20 cellular contexts compared by ENCODE assay signal in the genomic region with DNA sequence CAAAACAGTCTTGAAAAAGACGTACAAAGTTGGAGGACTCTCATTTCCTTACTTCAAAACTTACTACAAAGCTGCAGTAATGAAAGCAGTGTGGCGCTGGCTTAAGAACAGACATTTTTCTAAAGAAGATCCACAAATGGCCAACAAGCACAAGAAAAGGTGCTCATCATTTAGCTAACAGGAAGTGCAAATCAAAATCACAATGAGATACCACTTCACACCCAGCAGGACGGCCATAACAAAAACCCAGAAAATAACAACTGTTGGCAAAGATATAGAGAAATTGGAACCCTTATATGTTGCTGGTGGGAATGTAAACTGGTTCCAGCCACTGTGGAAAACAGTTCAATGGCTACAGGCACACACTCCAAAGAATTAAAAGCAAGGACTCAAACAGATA. TPM values are rescaled to one million over a fixed set of nuclear protein-coding genes. Genes with fewer than 3 reads are reported as not detected.
DNase-seq lines count a peak whose midpoint lies in the region; ATAC-seq, FAIRE-seq and TF ChIP-seq lines count a peak whose summit lies in the region.
"Had no signal": no experiment of that assay in that cellular context is flagged by ENCODE, and none has a peak within 500 bp of the region (broad histone marks: within the 10 kb centered on the region; RNA-seq: fewer than 3 reads in every experiment).

No MANE protein-coding gene starts in this region.

- FAIRE-seq in A549 (lab: Jason Lieb, UNC), result peak; percentile 54

- H2BK15ac ChIP-seq in H9 (ENCODE audit: low read depth, low read length), result no peak overlapping the region

- no peak overlapping the region for H2BK120ac ChIP-seq in H9 (ENCODE audit: low read depth, low read length, poor library complexity, severe bottlenecking)

- H3K9me3 ChIP-seq in A549 (no peaks in the 10 kb centered on the region), H9 (ENCODE audit: control insufficient read depth, low read depth, low read length) (peaks cover 4% of the 10 kb centered on the region), left lung (no peaks in the 10 kb centered on the region), heart right ventricle (no peaks in the 10 kb centered on the region)
- H3K9me3 ChIP-seq in naive thymus-derived CD4-positive, alpha-beta T cell (ENCODE audit: control insufficient read depth in 2 of 3, low read length in 3 of 3), result no peaks in the 10 kb centered on the region
- H3K9me3 ChIP-seq: Caco-2, HAP-1 had no signal

- H3K27ac ChIP-seq in A549, result no peak overlapping the region
- peak overlapping the region; percentile 82 for H3K27ac ChIP-seq in H9 (ENCODE audit: insufficient read length, low read depth, low read length)
- no peak overlapping the region for H3K27ac ChIP-seq in naive thymus-derived CD4-positive, alpha-beta T cell (ENCODE audit: low read depth, low read length)
- no peak overlapping the region for H3K27ac ChIP-seq in left lung
- no peak overlapping the region for H3K27ac ChIP-seq in heart right ventricle

- no peak overlapping the region for H3K14ac ChIP-seq in H9 (ENCODE audit: insufficient read depth, low read length)

- 0 out of 3 replicates have a peak, but pooled peaks cover 8% of the 10 kb centered on the region for H3K4me1 ChIP-seq in A549
- peaks cover 3% of the 10 kb centered on the region; the same call in 1 of the 2 replicates for H3K4me1 ChIP-seq in H9 (ENCODE audit: insufficient read depth, low read length)
- H3K4me1 ChIP-seq in naive thymus-derived CD4-positive, alpha-beta T cell (ENCODE audit: control insufficient read depth in 2 of 2, insufficient read depth in 2 of 2, low read length in 2 of 2), result peaks cover 7 to 10% of the 10 kb centered on the region in 2 donors
- peaks cover 7 to 8% of the 10 kb centered on the region in 2 donors for H3K4me1 ChIP-seq in left lung
- H3K4me1 ChIP-seq in heart right ventricle, result peaks cover 0 to 16% (median 0%) of the 10 kb centered on the region in 9 donors
- H3K4me1 ChIP-seq: Caco-2, HAP-1 had no signal

- TF ChIP-seq POLR2A in A549 (IDR thresholded peaks at IDR 0.05; ENCODE audit: low read length), result no peak

- no peak overlapping the region for H2BK12ac ChIP-seq in H9 (ENCODE audit: insufficient read length, low read depth, low read length)

- H3K4me3 ChIP-seq in A549 (no peak overlapping the region), left lung (no peak overlapping the region), heart right ventricle (no peak overlapping the region)
- H3K4me3 ChIP-seq in naive thymus-derived CD4-positive, alpha-beta T cell (ENCODE audit: low read length), result no peak overlapping the region
- H3K4me3 ChIP-seq: HAP-1 had no signal

- H4K5ac ChIP-seq in H9 (ENCODE audit: insufficient read length, low read depth, low read length), result no peak overlapping the region

- H2AK5ac ChIP-seq in H9 (ENCODE audit: insufficient read length, low read length), result no peak overlapping the region

- DNase-seq in A549 (ENCODE audit: low read depth in 1 of 2, low spot score in 1 of 2) (no peak), H9 (no peak), left lung (no peak), heart right ventricle (no peak), Calu3 (no peak)
- DNase-seq in central memory CD8-positive, alpha-beta T cell (ENCODE audit: low spot score in 2 of 2), result no peak
- peak in 1 of 9 donors; percentile 21 for DNase-seq in naive thymus-derived CD4-positive, alpha-beta T cell
- DNase-seq: C1 segment of cervical spinal cord, Caco-2, EL, NCI-H1105 treated with DMSO at 0.1 percent for 48 hours, NCI-H187, NCI-H226, NCI-H524 treated with DMSO at 0.1 percent for 48 hours, OCI-M1, RPMI8226 had no signal

- H3K56ac ChIP-seq in H9 (ENCODE audit: insufficient read length, low read depth, low read length), result no peak overlapping the region

- no peak overlapping the region for H2AFZ ChIP-seq in H9 (ENCODE audit: low read length)

- H3K36me3 ChIP-seq in naive thymus-derived CD4-positive, alpha-beta T cell (ENCODE audit: control insufficient read depth in 2 of 3, insufficient read depth in 3 of 3, low read length in 3 of 3), result no peaks in the 10 kb centered on the region
- H3K36me3 ChIP-seq in left lung (no peaks in the 10 kb centered on the region), heart right ventricle (no peaks in the 10 kb centered on the region)
- H3K36me3 ChIP-seq: HAP-1 had no signal

- H3T11ph ChIP-seq in H9 (ENCODE audit: low read length), result no peak overlapping the region

- H3K23me2 ChIP-seq in H9 (ENCODE audit: insufficient read length, low read depth, low read length, poor library complexity, severe bottlenecking), result peaks cover 5% of the 10 kb centered on the region

- peaks cover 27 to 36% of the 10 kb centered on the region in 2 experiments for H3K4me1 Mint-ChIP-seq in H9
- peaks cover 24% of the 10 kb centered on the region for H3K4me1 Mint-ChIP-seq in central memory CD8-positive, alpha-beta T cell
- H3K4me1 Mint-ChIP-seq in naive thymus-derived CD4-positive, alpha-beta T cell, result peaks cover 13 to 50% (median 32%) of the 10 kb centered on the region in 7 donors
- H3K4me1 Mint-ChIP-seq in Calu3 (ENCODE audit: low read depth, unreplicated experiment), result no peaks in the 10 kb centered on the region

- H4K20me1 ChIP-seq in H9 (ENCODE audit: control insufficient read depth, insufficient read depth, insufficient read length), result no peaks in the 10 kb centered on the region

- no peak for TF ChIP-seq EP300 in A549 (IDR thresholded peaks at IDR 0.05)

- TF ChIP-seq CTCF in A549 (IDR thresholded peaks at IDR 0.05), result no peak
- TF ChIP-seq CTCF in H9 (conservative IDR thresholded peaks at IDR 0.05), result no peak
- TF ChIP-seq CTCF in left lung (IDR thresholded peaks at IDR 0.05), result no peak
- no peak for TF ChIP-seq CTCF in heart right ventricle (IDR thresholded peaks at IDR 0.05)
- TF ChIP-seq CTCF in Calu3 (IDR thresholded peaks at IDR 0.05; ENCODE audit: unreplicated experiment), result no peak

- ATAC-seq in A549, result no peak
- ATAC-seq in central memory CD8-positive, alpha-beta T cell (replicated peaks; ENCODE audit: extremely low read depth, poor library complexity, severe bottlenecking), result no peak
- ATAC-seq in naive thymus-derived CD4-positive, alpha-beta T cell, result no peak
- ATAC-seq in left lung, result no peak
- no peak for ATAC-seq in heart right ventricle
- ATAC-seq in HG03442 (IDR thresholded peaks at IDR 0.05; ENCODE audit: unreplicated experiment), result no peak

- no peak overlapping the region for H3K4me2 ChIP-seq in A549
- H3K4me2 ChIP-seq in H9 (ENCODE audit: insufficient read depth, insufficient read length, low read length), result peak overlapping the region; percentile 64

- H3K4me3 Mint-ChIP-seq in H9, result peak overlapping the region; percentile 39 to 80; a peak in 4 of 5 replicates
- peak overlapping the region; percentile 44 for H3K4me3 Mint-ChIP-seq in central memory CD8-positive, alpha-beta T cell
- peak overlapping the region in 7 of 10 donors; percentile 0 to 41 (median 27) for H3K4me3 Mint-ChIP-seq in naive thymus-derived CD4-positive, alpha-beta T cell
- H3K4me3 Mint-ChIP-seq in Calu3 (ENCODE audit: low read depth, unreplicated experiment), result no peak overlapping the region

- H2BK20ac ChIP-seq in H9 (ENCODE audit: low read depth, low read length, poor library complexity, severe bottlenecking), result no peak overlapping the region

- no peak for TF ChIP-seq RAD21 in A549 (conservative IDR thresholded peaks at IDR 0.05 in 1 of 2, IDR thresholded peaks at IDR 0.05 in 1 of 2)

- peaks cover 15 to 26% (median 21%) of the 10 kb centered on the region in 3 experiments for H3K36me3 Mint-ChIP-seq in H9 (ENCODE audit: insufficient read depth in 1 of 3, low read depth in 3 of 3)
- H3K36me3 Mint-ChIP-seq in central memory CD8-positive, alpha-beta T cell (ENCODE audit: insufficient read depth), result peaks cover 4% of the 10 kb centered on the region
- H3K36me3 Mint-ChIP-seq in naive thymus-derived CD4-positive, alpha-beta T cell, result peaks cover 0 to 5% (median 0%) of the 10 kb centered on the region in 5 donors
- H3K36me3 Mint-ChIP-seq in Calu3 (ENCODE audit: insufficient read depth, unreplicated experiment), result no peaks in the 10 kb centered on the region

- POLR2A ChIA-PET in A549 (lab: Yijun Ruan, JAX), result no interaction called here
- POLR2A ChIA-PET in naive thymus-derived CD4-positive, alpha-beta T cell (lab: Charles Lee), result no interaction called here

- no peak overlapping the region for H2BK5ac ChIP-seq in H9 (ENCODE audit: insufficient read length, low read length)

- no peaks in the 10 kb centered on the region for H3K79me1 ChIP-seq in H9 (ENCODE audit: insufficient read depth, low read depth, low read length, poor library complexity, severe bottlenecking)

- H3K27me3 Mint-ChIP-seq in H9 (ENCODE audit: low read depth) (peaks cover 5% of the 10 kb centered on the region), Calu3 (ENCODE audit: unreplicated experiment) (peaks cover 82% of the 10 kb centered on the region)
- no peaks in the 10 kb centered on the region for H3K27me3 Mint-ChIP-seq in central memory CD8-positive, alpha-beta T cell
- peaks cover 0 to 35% (median 0%) of the 10 kb centered on the region in 5 donors for H3K27me3 Mint-ChIP-seq in naive thymus-derived CD4-positive, alpha-beta T cell

- H3K27me3 ChIP-seq in H9 (ENCODE audit: insufficient read depth, low read length) (no peaks in the 10 kb centered on the region), left lung (peaks cover 30 to 70% of the 10 kb centered on the region in 2 donors), heart right ventricle (peaks cover 0 to 90% (median 0%) of the 10 kb centered on the region in 7 donors)
- no peaks in the 10 kb centered on the region for H3K27me3 ChIP-seq in naive thymus-derived CD4-positive, alpha-beta T cell (ENCODE audit: control insufficient read depth in 2 of 2, insufficient read depth in 2 of 2, low read length in 2 of 2)

- CTCF ChIA-PET in A549 (lab: Yijun Ruan, JAX), result interaction anchor here (1.0 kb wide), 1 partner anchor 96 kb away, joined by 3 read pairs; no protein-coding TSS in a partner anchor
- CTCF ChIA-PET in naive thymus-derived CD4-positive, alpha-beta T cell (lab: Charles Lee), result no interaction called here
- CTCF ChIA-PET in Calu3 (lab: Charles Lee), result no interaction called here

- H3K4ac ChIP-seq in H9 (ENCODE audit: low read depth, low read length), result no peak overlapping the region

- no peak overlapping the region for H4K91ac ChIP-seq in H9 (ENCODE audit: insufficient read length, low read depth, low read length)

- H3K27ac Mint-ChIP-seq in H9, result peak overlapping the region in 1 of 3 experiments; percentile 23; a peak in 1 of 7 replicates
- peak overlapping the region; percentile 30 for H3K27ac Mint-ChIP-seq in central memory CD8-positive, alpha-beta T cell (ENCODE audit: low read depth)
- H3K27ac Mint-ChIP-seq in naive thymus-derived CD4-positive, alpha-beta T cell, result peak overlapping the region in 5 of 9 donors; percentile 12 to 79 (median 58)
- H3K27ac Mint-ChIP-seq in Calu3 (ENCODE audit: unreplicated experiment), result no peak overlapping the region

- H3K9me3 Mint-ChIP-seq in H9, result peaks cover 56 to 66% of the 10 kb centered on the region in 2 experiments
- no peaks in the 10 kb centered on the region for H3K9me3 Mint-ChIP-seq in central memory CD8-positive, alpha-beta T cell
- peaks cover 0 to 2% (median 0%) of the 10 kb centered on the region in 11 donors for H3K9me3 Mint-ChIP-seq in naive thymus-derived CD4-positive, alpha-beta T cell
- H3K9me3 Mint-ChIP-seq in Calu3 (ENCODE audit: low read depth, unreplicated experiment), result no peaks in the 10 kb centered on the region

- no peak overlapping the region for H3K23ac ChIP-seq in H9 (ENCODE audit: insufficient read length, low read depth, low read length)

- H3K79me2 ChIP-seq in H9 (ENCODE audit: insufficient read depth, low read length), result peaks cover 45% of the 10 kb centered on the region; the same call in 1 of the 2 replicates

- no peak overlapping the region for H3K9ac ChIP-seq in H9 (ENCODE audit: extremely low read depth, insufficient read length, low read length)

- intact Hi-C loops in naive thymus-derived CD4-positive, alpha-beta T cell (cut with micrococcal nuclease), result no loop called here
- intact Hi-C loops in left lung (cut with DNase I), result no loop called here
- intact Hi-C loops in heart right ventricle (cut with DNase I), result no loop called here
- intact Hi-C loops in Calu3 (cut with micrococcal nuclease; ENCODE audit: unreplicated experiment), result no loop called here

- 57% methylated on average over 3 of the region's 3 CpGs for WGBS in A549 (ENCODE audit: missing lambda C conversion rate)
- WGBS in H9 (ENCODE audit: extremely low coverage, insufficient read length, low lambda C conversion rate), result no CpG with 5 or more reads among the region's 3 CpGs
- 83 to 85% methylated on average over 3 of the region's 3 CpGs for WGBS in heart right ventricle, 2 donors

- no TSS peak for BruUV-seq in Calu3 (replicated peaks; lab: Mats Ljungman, UMichigan)

- no peak overlapping the region for H4K8ac ChIP-seq in H9 (replicated peaks; ENCODE audit: insufficient read length, low read depth, low read length)

- peak overlapping the region; percentile 46 for H3K18ac ChIP-seq in H9 (ENCODE audit: insufficient read length, low read depth, low read length)

RNA-seq across cellular contexts. Expression of a gene that starts 3.3 kb away (rescaled TPM):
- 1.2 and 1.3 TPM in 2 replicates for polyA plus RNA-seq in A549 (2011; rRNA removed)
- polyA plus RNA-seq in A549 (2012; cell fraction: cytosol; rRNA removed), result 1.7 and 2.0 TPM in 2 replicates
- polyA plus RNA-seq in A549 (2012; cell fraction: nucleus; rRNA removed), result 4.9 and 5.2 TPM in 2 replicates
- polyA plus RNA-seq in A549 (2017; fragmentation: RNase III; extraction: RNeasy Plus Mini Kit Qiagen cat#74134 plus additional on column Dnase treatment), result 2.3 to 3.0 TPM (median 2.4 TPM) in 3 replicates
- 1.3 and 1.6 TPM in 2 replicates for polyA minus RNA-seq in A549 (2011; rRNA and poly(A)+ RNA removed)
- total RNA-seq in H9 (2021), result 110 and 118 TPM in 2 replicates
- 10 to 100 TPM in 2 of 5 experiments, under 1 TPM in 3; 0.32 to 29.0 (median 0.51) TPM for total RNA-seq in naive thymus-derived CD4-positive, alpha-beta T cell
- under 1 TPM; 0.07 to 0.53 TPM for polyA plus RNA-seq in naive thymus-derived CD4-positive, alpha-beta T cell
- total RNA-seq in left lung, result 1 to 10 TPM; 2.3 to 3.5 TPM
- 1 to 10 TPM; 1.2 to 3.0 (median 2.0) TPM for total RNA-seq in heart right ventricle
- 1 to 10 TPM; 2.4 to 4.5 TPM for polyA plus RNA-seq in heart right ventricle
- 0.59 and 0.76 TPM in 2 replicates for total RNA-seq in Calu3 (2022)

RNA-seq across cellular contexts. Expression of a gene that starts 32.5 kb away (rescaled TPM):
- polyA plus RNA-seq in A549 (2011; rRNA removed) (212 and 293 TPM in 2 replicates), A549 (2017; fragmentation: RNase III; extraction: RNeasy Plus Mini Kit Qiagen cat#74134 plus additional on column Dnase treatment) (347 to 354 TPM (median 352 TPM) in 3 replicates), heart right ventricle (100 to 1,000 TPM; 477 to 551 TPM)
- 446 and 484 TPM in 2 replicates for polyA plus RNA-seq in A549 (2012; cell fraction: cytosol; rRNA removed)
- 340 and 444 TPM in 2 replicates for polyA plus RNA-seq in A549 (2012; cell fraction: nucleus; rRNA removed)
- 139 and 189 TPM in 2 replicates for polyA minus RNA-seq in A549 (2011; rRNA and poly(A)+ RNA removed)
- total RNA-seq in H9 (2021) (179 and 193 TPM in 2 replicates), left lung (100 to 1,000 TPM; 295 to 327 TPM), heart right ventricle (100 to 1,000 TPM in 9 of 10 donors, 10 to 100 TPM in 1; 94.1 to 227 (median 144) TPM), Calu3 (2022) (360 and 391 TPM in 2 replicates)
- total RNA-seq in naive thymus-derived CD4-positive, alpha-beta T cell, result 100 to 1,000 TPM; 156 to 299 (median 168) TPM
- polyA plus RNA-seq in naive thymus-derived CD4-positive, alpha-beta T cell, result 100 to 1,000 TPM; 400 to 496 TPM

RNA-seq across cellular contexts. Expression of a gene that starts 32.8 kb away (rescaled TPM):
- polyA plus RNA-seq in A549 (2011; rRNA removed), result 45.6 and 50.7 TPM in 2 replicates
- 115 and 121 TPM in 2 replicates for polyA plus RNA-seq in A549 (2012; cell fraction: cytosol; rRNA removed)
- polyA plus RNA-seq in A549 (2012; cell fraction: nucleus; rRNA removed), result 209 and 300 TPM in 2 replicates
- polyA plus RNA-seq in A549 (2017; fragmentation: RNase III; extraction: RNeasy Plus Mini Kit Qiagen cat#74134 plus additional on column Dnase treatment), result 58.5 to 60.3 TPM (median 59.9 TPM) in 3 replicates
- 102 and 107 TPM in 2 replicates for polyA minus RNA-seq in A549 (2011; rRNA and poly(A)+ RNA removed)
- total RNA-seq in H9 (2021), result 43.2 and 47.1 TPM in 2 replicates
- 10 to 100 TPM; 44.1 to 73.1 (median 57.0) TPM for total RNA-seq in naive thymus-derived CD4-positive, alpha-beta T cell
- polyA plus RNA-seq in naive thymus-derived CD4-positive, alpha-beta T cell, result 100 to 1,000 TPM in 1 of 2 donors, 10 to 100 TPM in 1; 89.2 to 125 TPM
- total RNA-seq in left lung, result 10 to 100 TPM; 42.4 to 52.9 TPM
- 10 to 100 TPM; 58.7 to 86.9 (median 74.5) TPM for total RNA-seq in heart right ventricle
- 10 to 100 TPM; 73.4 to 97.2 TPM for polyA plus RNA-seq in heart right ventricle
- total RNA-seq in Calu3 (2022), result 64.5 and 71.2 TPM in 2 replicates

RNA-seq across cellular contexts. Expression of a gene that starts 46.2 kb away (rescaled TPM):
- polyA plus RNA-seq in A549 (2011; rRNA removed) (not detected in 2 replicates), A549 (2017; fragmentation: RNase III; extraction: RNeasy Plus Mini Kit Qiagen cat#74134 plus additional on column Dnase treatment) (0.03 to 0.08 TPM (median 0.05 TPM) in 3 replicates), heart right ventricle (10 to 100 TPM in 1 of 2 donors, 1 to 10 TPM in 1; 9.9 to 52.2 TPM)
- polyA plus RNA-seq in A549 (2012; cell fraction: cytosol; rRNA removed), result 0.04 and 0.08 TPM in 2 replicates
- polyA plus RNA-seq in A549 (2012; cell fraction: nucleus; rRNA removed), result 0.17 and 0.35 TPM in 2 replicates
- polyA minus RNA-seq in A549 (2011; rRNA and poly(A)+ RNA removed), result not detected in 2 replicates
- total RNA-seq in H9 (2021) (not detected in 2 replicates), left lung (under 1 TPM; 0.55 to 0.60 TPM), heart right ventricle (10 to 100 TPM; 20.3 to 52.7 (median 44.8) TPM), Calu3 (2022) (0.14 and 0.29 TPM in 2 replicates)
- not detected for total RNA-seq in naive thymus-derived CD4-positive, alpha-beta T cell
- not detected for polyA plus RNA-seq in naive thymus-derived CD4-positive, alpha-beta T cell
- total RNA-seq: A673, Caco-2 had no signal

RNA-seq across cellular contexts. Expression of a gene that starts 59.0 kb away (rescaled TPM):
- polyA plus RNA-seq in A549 (2011; rRNA removed) (1.9 and 3.1 TPM in 2 replicates), A549 (2017; fragmentation: RNase III; extraction: RNeasy Plus Mini Kit Qiagen cat#74134 plus additional on column Dnase treatment) (12.8 to 14.2 TPM (median 13.3 TPM) in 3 replicates), heart right ventricle (1 to 10 TPM; 2.4 to 2.6 TPM)
- polyA plus RNA-seq in A549 (2012; cell fraction: cytosol; rRNA removed), result 2.7 and 4.0 TPM in 2 replicates
- 10.8 and 12.9 TPM in 2 replicates for polyA plus RNA-seq in A549 (2012; cell fraction: nucleus; rRNA removed)
- polyA minus RNA-seq in A549 (2011; rRNA and poly(A)+ RNA removed), result 4.3 and 5.0 TPM in 2 replicates
- total RNA-seq in H9 (2021) (19.9 and 22.7 TPM in 2 replicates), left lung (under 1 TPM; 0.55 to 0.86 TPM), heart right ventricle (1 to 10 TPM; 1.1 to 5.6 (median 2.8) TPM), Calu3 (2022) (14.2 and 16.1 TPM in 2 replicates)
- 1 to 10 TPM in 3 of 5 experiments, under 1 TPM in 1, not detected in 1; 0.81 to 9.2 (median 1.3) TPM for total RNA-seq in naive thymus-derived CD4-positive, alpha-beta T cell
- under 1 TPM in 1 of 2 donors, not detected in 1; 0.16 TPM for polyA plus RNA-seq in naive thymus-derived CD4-positive, alpha-beta T cell
- total RNA-seq: HT-29 had no signal
